In genomic region chr15:31459011-31459748, GRCh38 we compare ENCODE assay signal across 7 cellular contexts.
DNase-seq lines count a peak whose midpoint lies in the region; ATAC-seq lines count a peak whose summit lies in the region.

No MANE protein-coding gene starts in this region.

- DNase-seq in activated T-cell treated with anti-CD3 and anti-CD28 coated beads for 4 hours, result peak; percentile 28
- DNase-seq in stimulated activated CD4-positive, alpha-beta T cell treated with anti-CD3 and anti-CD28 coated beads, Interleukin-4, amount 100 ng/mL, for 4 hours, result peak; percentile 44 to 69
- no peak for DNase-seq in NCI-H774 (lab: John Stamatoyannopoulos, UW)
- DNase-seq in NK-92 treated with Interleukin-12 subunit alpha and Interleukin-12 subunit beta, amount 100 ng/mL, for 24 hours (lab: John Stamatoyannopoulos, UW), result no peak
- DNase-seq in AG20443 (ENCODE audit: low spot score), result no peak

- ATAC-seq in GM19397 (IDR thresholded peaks at IDR 0.05; ENCODE audit: unreplicated experiment) (peak; percentile 92), HG03097 (IDR thresholded peaks at IDR 0.05; ENCODE audit: low FRiP score, unreplicated experiment) (peak; percentile 89)

Comparison
In these comparisons a context has a peak if more than half of its experiments do, and no peak if none do; other contexts are left out.
1. DNase-seq: peak in activated T-cell treated with anti-CD3 and anti-CD28 coated beads for 4 hours (single experiment) and stimulated activated CD4-positive, alpha-beta T cell treated with anti-CD3 and anti-CD28 coated beads, Interleukin-4, amount 100 ng/mL, for 4 hours (2 of 2); none in NCI-H774 (single experiment), NK-92 treated with Interleukin-12 subunit alpha and Interleukin-12 subunit beta, amount 100 ng/mL, for 24 hours (single experiment) and AG20443 (single experiment).